ENCODE assay signal across 22 cellular contexts in the genomic region with DNA sequence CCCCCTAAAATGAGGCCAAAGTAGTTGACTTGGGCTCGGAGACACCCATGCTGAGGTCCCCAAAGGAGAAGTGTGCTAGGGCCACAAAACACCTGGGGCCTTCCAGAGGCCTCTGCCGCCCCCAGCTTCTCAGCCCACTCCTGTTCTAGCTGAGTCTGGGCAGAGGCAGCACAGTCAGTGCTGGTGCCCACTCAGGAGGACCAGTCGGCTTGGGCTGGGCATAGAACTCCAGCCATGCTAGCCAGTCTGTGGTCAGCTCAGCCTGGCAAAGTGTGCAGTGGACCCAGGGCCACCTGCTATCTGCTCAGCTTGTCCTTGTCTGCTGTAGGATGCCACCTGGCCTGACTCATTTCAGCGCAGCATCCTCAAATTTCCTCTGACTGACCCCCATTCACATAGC.
"Had no signal": no experiment of that assay in that cellular context is flagged by ENCODE, and none has a peak within 500 bp of the region (broad histone marks: within the 10 kb centered on the region; RNA-seq: fewer than 3 reads in every experiment).

No MANE protein-coding gene starts in this region.

- H3K4me3 Mint-ChIP-seq: activated CD4-positive, alpha-beta memory T cell treated with anti-CD3 and anti-CD28 coated beads for 36 hours; activated CD4-positive, alpha-beta T cell treated with anti-CD3 and anti-CD28 coated beads, Interleukin-2, amount 10 ng/mL, durations not matched to agents 7 days and 5 days; activated naive CD4-positive, alpha-beta T cell treated with anti-CD3 and anti-CD28 coated beads, Interleukin-2, amount 10 ng/mL, durations not matched to agents 7 days and 5 days; activated naive CD8-positive, alpha-beta T cell treated with anti-CD3 and anti-CD28 coated beads for 36 hours; activated T-cell treated with anti-CD3 and anti-CD28 coated beads, Interleukin-2, amount 50 U/mL, for 72 hours; T-cell had no signal

- H3K4me3 ChIP-seq: SK-N-MC had no signal

- DNase-seq: activated CD4-positive, alpha-beta memory T cell treated with anti-CD3 and anti-CD28 coated beads for 36 hours; activated CD4-positive, alpha-beta T cell treated with anti-CD3 and anti-CD28 coated beads, Interleukin-2, amount 10 ng/mL, durations not matched to agents 7 days and 5 days; activated CD4-positive, CD25-positive, alpha-beta regulatory T cell; activated CD8-positive, alpha-beta memory T cell treated with anti-CD3 and anti-CD28 coated beads for 24 hours; activated gamma-delta T cell treated with Interleukin-2 at 50 U/mL for 16 hours; activated naive CD4-positive, alpha-beta T cell treated with anti-CD3 and anti-CD28 coated beads, Interleukin-2, amount 10 ng/mL, durations not matched to agents 7 days and 5 days; activated naive CD8-positive, alpha-beta T cell treated with anti-CD3 and anti-CD28 coated beads for 36 hours; activated T-cell treated with anti-CD3 and anti-CD28 coated beads, Interleukin-2, amount 50 U/mL, for 72 hours; KG1; NCI-H1048; NCI-H146; NCI-H187 treated with DMSO at 0.1 percent for 48 hours; NCI-H2081 treated with DMSO at 0.1 percent for 48 hours; NCI-H2171; NCI-H226; NCI-H526; NCI-H774; T-helper 2 cell had no signal

- H3K9me3 Mint-ChIP-seq: activated CD4-positive, alpha-beta memory T cell treated with anti-CD3 and anti-CD28 coated beads for 36 hours; activated CD4-positive, alpha-beta T cell treated with anti-CD3 and anti-CD28 coated beads, Interleukin-2, amount 10 ng/mL, durations not matched to agents 7 days and 5 days; activated naive CD4-positive, alpha-beta T cell treated with anti-CD3 and anti-CD28 coated beads, Interleukin-2, amount 10 ng/mL, durations not matched to agents 7 days and 5 days; activated naive CD8-positive, alpha-beta T cell treated with anti-CD3 and anti-CD28 coated beads for 36 hours; activated T-cell treated with anti-CD3 and anti-CD28 coated beads, Interleukin-2, amount 50 U/mL, for 72 hours; activated T-helper 2 cell treated with anti-CD3 and anti-CD28 coated beads, Interferon-gamma antibody, Interleukin-2, Interleukin-4, amounts not matched to agents 10 μg/mL and 5 μg/mL and 100 μg/mL, durations not matched to agents 14 hours and 24 hours and 36 hours; T-cell had no signal

- H3K27ac Mint-ChIP-seq: activated CD4-positive, alpha-beta memory T cell treated with anti-CD3 and anti-CD28 coated beads for 36 hours; activated CD4-positive, alpha-beta T cell treated with anti-CD3 and anti-CD28 coated beads, Interleukin-2, amount 10 ng/mL, durations not matched to agents 7 days and 5 days; activated naive CD4-positive, alpha-beta T cell treated with anti-CD3 and anti-CD28 coated beads, Interleukin-2, amount 10 ng/mL, durations not matched to agents 7 days and 5 days; activated naive CD8-positive, alpha-beta T cell treated with anti-CD3 and anti-CD28 coated beads for 36 hours; activated T-cell treated with anti-CD3 and anti-CD28 coated beads, Interleukin-2, amount 50 U/mL, for 72 hours; activated T-helper 2 cell treated with anti-CD3 and anti-CD28 coated beads, Interferon-gamma antibody, Interleukin-2, Interleukin-4, amounts not matched to agents 10 μg/mL and 5 μg/mL and 100 μg/mL, durations not matched to agents 14 hours and 24 hours and 36 hours; T-cell had no signal

- H3K4me1 Mint-ChIP-seq: activated CD4-positive, alpha-beta T cell treated with anti-CD3 and anti-CD28 coated beads, Interleukin-2, amount 10 ng/mL, durations not matched to agents 7 days and 5 days; activated naive CD4-positive, alpha-beta T cell treated with anti-CD3 and anti-CD28 coated beads, Interleukin-2, amount 10 ng/mL, durations not matched to agents 7 days and 5 days; activated naive CD8-positive, alpha-beta T cell treated with anti-CD3 and anti-CD28 coated beads for 36 hours; T-cell had no signal

- H3K27me3 Mint-ChIP-seq: activated CD4-positive, alpha-beta memory T cell treated with anti-CD3 and anti-CD28 coated beads for 36 hours; activated CD4-positive, alpha-beta T cell treated with anti-CD3 and anti-CD28 coated beads, Interleukin-2, amount 10 ng/mL, durations not matched to agents 7 days and 5 days; activated naive CD8-positive, alpha-beta T cell treated with anti-CD3 and anti-CD28 coated beads for 36 hours; T-cell had no signal

- H3K27ac ChIP-seq: SK-N-MC, VCaP had no signal

- H3K36me3 Mint-ChIP-seq: activated CD4-positive, alpha-beta memory T cell treated with anti-CD3 and anti-CD28 coated beads for 36 hours; activated naive CD4-positive, alpha-beta T cell treated with anti-CD3 and anti-CD28 coated beads, Interleukin-2, amount 10 ng/mL, durations not matched to agents 7 days and 5 days; activated naive CD8-positive, alpha-beta T cell treated with anti-CD3 and anti-CD28 coated beads for 36 hours; T-cell had no signal
